ENCODE assay signal across 21 cellular contexts in the genomic region with DNA sequence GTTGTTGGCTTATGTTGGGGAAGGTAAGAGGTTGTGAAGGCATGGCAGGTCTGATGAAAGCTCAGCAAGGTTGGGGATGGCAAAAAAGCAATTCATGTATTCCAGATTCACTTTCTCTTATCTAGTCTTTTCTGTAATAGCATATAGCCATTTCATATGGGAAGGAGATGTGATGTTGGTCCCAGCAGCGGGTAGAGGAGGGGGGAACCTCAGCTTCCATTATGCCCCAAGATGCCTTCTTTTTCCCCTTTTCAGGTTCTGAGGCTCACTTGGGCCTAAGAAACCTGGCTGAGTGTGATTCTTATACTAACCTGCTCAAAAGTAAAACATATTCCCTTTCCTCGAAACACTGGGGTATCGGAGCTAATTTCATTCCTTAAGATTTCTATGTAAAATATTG.
DNase-seq lines count a peak whose midpoint lies in the region; ATAC-seq and TF ChIP-seq lines count a peak whose summit lies in the region.
"Had no signal": no experiment of that assay in that cellular context is flagged by ENCODE, and none has a peak within 500 bp of the region (broad histone marks: within the 10 kb centered on the region; RNA-seq: fewer than 3 reads in every experiment).

No MANE protein-coding gene starts in this region.

- peaks cover 19% of the 10 kb centered on the region for H3F3A ChIP-seq in GM23338 (replicated peaks; ENCODE audit: low read depth)

- H3K36me3 Mint-ChIP-seq in T-helper 17 cell (ENCODE audit: low read depth), result peaks cover 6% of the 10 kb centered on the region
- H3K36me3 Mint-ChIP-seq in GM23338 (ENCODE audit: low read depth), result no peaks in the 10 kb centered on the region

- peaks cover 10% of the 10 kb centered on the region for H4K20me1 ChIP-seq in GM23338 (replicated peaks; ENCODE audit: insufficient read depth)

- peaks cover 72% of the 10 kb centered on the region for H3K4me1 ChIP-seq in GM23338 (ENCODE audit: insufficient read depth)

- H3K27ac Mint-ChIP-seq in T-helper 17 cell, result no peak overlapping the region
- H3K27ac Mint-ChIP-seq in GM23338, result no peak overlapping the region
- H3K27ac Mint-ChIP-seq: H9 had no signal

- DNase-seq in T-helper 17 cell, result no peak
- DNase-seq in astrocyte of the spinal cord (ENCODE audit: low read depth, low spot score), result peak; percentile 36
- peak; percentile 25 for DNase-seq in medulla oblongata (ENCODE audit: extremely low spot score)
- DNase-seq in GM23338 (ENCODE audit: low spot score), result no peak
- no peak for DNase-seq in activated gamma-delta T cell (lab: John Stamatoyannopoulos, UW)
- DNase-seq in DMS53 (lab: John Stamatoyannopoulos, UW), result no peak
- DNase-seq: Caco-2; CD4-positive, alpha-beta memory T cell; DMS 273 treated with DMSO at 0.1 percent for 48 hours; DND-41; H9; IMR-90; NCI-H1694; NCI-H2081; NCI-H446; NCI-H526; PC-3; RPMI8226; SHP77 had no signal

- H3K27me3 ChIP-seq in GM23338 (ENCODE audit: insufficient read depth), result peaks cover 99% of the 10 kb centered on the region

- H3K27ac ChIP-seq in GM23338 (ENCODE audit: low read depth), result no peak overlapping the region
- H3K27ac ChIP-seq: BLaER1 treated with 17β-estradiol and CSF1 and Interleukin-3, amounts not matched to agents 10 nM and 100 nM had no signal

- H2AFZ ChIP-seq in GM23338, result no peak overlapping the region

- H3K4me3 ChIP-seq in astrocyte of the spinal cord (ENCODE audit: low read depth, low read length) (no peak overlapping the region), GM23338 (no peak overlapping the region)

- H3K27me3 Mint-ChIP-seq in T-helper 17 cell (peaks cover 85% of the 10 kb centered on the region), GM23338 (ENCODE audit: insufficient read depth, low read depth, poor library complexity) (peaks cover 96% of the 10 kb centered on the region)

- ATAC-seq in T-helper 17 cell, result no peak
- no peak for ATAC-seq in GM23338
- no peak for ATAC-seq in GM18502 (IDR thresholded peaks at IDR 0.05; ENCODE audit: poor library complexity, unreplicated experiment)

- H3K9me3 Mint-ChIP-seq in GM23338, result no peaks in the 10 kb centered on the region; the same call in 2 of the 3 replicates

- H3K4me3 Mint-ChIP-seq in T-helper 17 cell (peak overlapping the region; percentile 21), GM23338 (no peak overlapping the region)

- no peaks in the 10 kb centered on the region for H3K79me2 ChIP-seq in GM23338 (replicated peaks; ENCODE audit: insufficient read depth)

- TF ChIP-seq CTCF in astrocyte of the spinal cord (IDR thresholded peaks at IDR 0.05; ENCODE audit: low read depth, low read length) (no peak), GM23338 (conservative IDR thresholded peaks at IDR 0.05; ENCODE audit: low read depth in 2 of 2) (no peak)

- no peaks in the 10 kb centered on the region for H3K9me2 ChIP-seq in GM23338 (ENCODE audit: insufficient read depth)

- H3K4me1 Mint-ChIP-seq in T-helper 17 cell, result peaks cover 11% of the 10 kb centered on the region
- H3K4me1 Mint-ChIP-seq in GM23338, result peaks cover 56% of the 10 kb centered on the region

- no peaks in the 10 kb centered on the region for H3K36me3 ChIP-seq in GM23338 (ENCODE audit: insufficient read depth)
- H3K36me3 ChIP-seq: BLaER1 treated with 17β-estradiol and CSF1 and Interleukin-3, amounts not matched to agents 10 nM and 100 nM had no signal

- no peak overlapping the region for H3K4me2 ChIP-seq in GM23338

- peaks cover 8% of the 10 kb centered on the region for H3K9me3 ChIP-seq in T-helper 17 cell (ENCODE audit: control insufficient read depth, low read length, poor library complexity, severe bottlenecking)
- H3K9me3 ChIP-seq: Caco-2 had no signal

- in situ Hi-C loops in astrocyte of the spinal cord (cut with HindIII; ENCODE audit: low sequenced_read_pairs), result loop anchor here (25.0 kb wide), 1 partner anchor 544 kb away; no protein-coding TSS in a partner anchor

TF ChIP-seq in GM23338, 12 proteins besides CTCF, POLR2A, EP300 and RAD21:
- no peak for TF ChIP-seq NANOG (IDR thresholded peaks at IDR 0.05; ENCODE audit: borderline replicate concordance)
- TF ChIP-seq, protein P1, sequence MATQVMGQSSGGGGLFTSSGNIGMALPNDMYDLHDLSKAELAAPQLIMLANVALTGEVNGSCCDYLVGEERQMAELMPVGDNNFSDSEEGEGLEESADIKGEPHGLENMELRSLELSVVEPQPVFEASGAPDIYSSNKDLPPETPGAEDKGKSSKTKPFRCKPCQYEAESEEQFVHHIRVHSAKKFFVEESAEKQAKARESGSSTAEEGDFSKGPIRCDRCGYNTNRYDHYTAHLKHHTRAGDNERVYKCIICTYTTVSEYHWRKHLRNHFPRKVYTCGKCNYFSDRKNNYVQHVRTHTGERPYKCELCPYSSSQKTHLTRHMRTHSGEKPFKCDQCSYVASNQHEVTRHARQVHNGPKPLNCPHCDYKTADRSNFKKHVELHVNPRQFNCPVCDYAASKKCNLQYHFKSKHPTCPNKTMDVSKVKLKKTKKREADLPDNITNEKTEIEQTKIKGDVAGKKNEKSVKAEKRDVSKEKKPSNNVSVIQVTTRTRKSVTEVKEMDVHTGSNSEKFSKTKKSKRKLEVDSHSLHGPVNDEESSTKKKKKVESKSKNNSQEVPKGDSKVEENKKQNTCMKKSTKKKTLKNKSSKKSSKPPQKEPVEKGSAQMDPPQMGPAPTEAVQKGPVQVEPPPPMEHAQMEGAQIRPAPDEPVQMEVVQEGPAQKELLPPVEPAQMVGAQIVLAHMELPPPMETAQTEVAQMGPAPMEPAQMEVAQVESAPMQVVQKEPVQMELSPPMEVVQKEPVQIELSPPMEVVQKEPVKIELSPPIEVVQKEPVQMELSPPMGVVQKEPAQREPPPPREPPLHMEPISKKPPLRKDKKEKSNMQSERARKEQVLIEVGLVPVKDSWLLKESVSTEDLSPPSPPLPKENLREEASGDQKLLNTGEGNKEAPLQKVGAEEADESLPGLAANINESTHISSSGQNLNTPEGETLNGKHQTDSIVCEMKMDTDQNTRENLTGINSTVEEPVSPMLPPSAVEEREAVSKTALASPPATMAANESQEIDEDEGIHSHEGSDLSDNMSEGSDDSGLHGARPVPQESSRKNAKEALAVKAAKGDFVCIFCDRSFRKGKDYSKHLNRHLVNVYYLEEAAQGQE (IDR thresholded peaks at IDR 0.05; ENCODE audit: unreplicated experiment), result no peak
- no peak for TF ChIP-seq ETS1 (IDR thresholded peaks at IDR 0.05)
- no peak for TF ChIP-seq STAT1 (IDR thresholded peaks at IDR 0.05; ENCODE audit: unreplicated experiment)
- TF ChIP-seq EZH2 (IDR thresholded peaks at IDR 0.05; ENCODE audit: low read depth, unreplicated experiment), result no peak

Comparison
In these comparisons a context has a peak if more than half of its experiments do, and no peak if none do; other contexts are left out.
1. DNase-seq: peak in astrocyte of the spinal cord (single experiment) and medulla oblongata (single experiment); none in T-helper 17 cell (0 of 3), GM23338 (single experiment), activated gamma-delta T cell (single experiment) and DMS53 (single experiment).